Comparison of ENCODE assay signal across 33 cellular contexts in genomic region chr3:77726509-77726908, GRCh38.
"Had no signal": no experiment of that assay in that cellular context is flagged by ENCODE, and none has a peak within 500 bp of the region (broad histone marks: within the 10 kb centered on the region; RNA-seq: fewer than 3 reads in every experiment).

No MANE protein-coding gene starts in this region.

- H3K36me3 ChIP-seq: lower lobe of right lung, pancreas, prostate gland, stomach, thyroid gland had no signal

- H3K27ac Mint-ChIP-seq: activated CD4-positive, alpha-beta memory T cell treated with anti-CD3 and anti-CD28 coated beads for 36 hours; activated CD4-positive, alpha-beta T cell treated with anti-CD3 and anti-CD28 coated beads, Interleukin-2, amount 10 ng/mL, durations not matched to agents 24 days and 14 days; activated naive CD4-positive, alpha-beta T cell treated with anti-CD3 and anti-CD28 coated beads, Interleukin-2, amount 10 ng/mL, durations not matched to agents 7 days and 5 days; activated T-helper 1 cell treated with anti-CD3 and anti-CD28 coated beads, Interleukin-12 subunit alpha, Interleukin-12 subunit beta, Interleukin-2, Interleukin-4 antibody, amounts not matched to agents 30 ng/mL and 10 ng/mL and 1 ng/mL, durations not matched to agents 14 hours and 24 hours and 36 hours; effector memory CD8-positive, alpha-beta T cell; immature natural killer cell; naive thymus-derived CD8-positive, alpha-beta T cell; stimulated activated naive B cell treated with anti-CD40 and anti-IgM and Interleukin-4, amounts not matched to agents 10 μg/mL and 1 μg/mL and 100 μg/mL, for 72 hours had no signal

- DNase-seq: activated CD4-positive, alpha-beta memory T cell treated with anti-CD3 and anti-CD28 coated beads for 36 hours; activated CD4-positive, alpha-beta T cell treated with anti-CD3 and anti-CD28 coated beads, Interleukin-2, amount 10 ng/mL, durations not matched to agents 24 days and 14 days; activated CD4-positive, CD25-positive, alpha-beta regulatory T cell treated with anti-CD3 and anti-CD28 coated beads, Interleukin-2, amount 50 U/mL, for 72 hours; activated CD8-positive, alpha-beta memory T cell treated with anti-CD3 and anti-CD28 coated beads, Interleukin-2, amount 50 U/mL, for 4 hours; activated effector memory CD4-positive, alpha-beta T cell treated with anti-CD3 and anti-CD28 coated beads, Interleukin-2, amount 50 U/mL, for 16 hours; activated naive CD4-positive, alpha-beta T cell treated with anti-CD3 and anti-CD28 coated beads, Interleukin-2, amount 10 ng/mL, durations not matched to agents 7 days and 5 days; activated T-cell treated with anti-CD3 and anti-CD28 coated beads, Interleukin-2, amount 50 U/mL, for 1 hour; amygdala; body of pancreas; cerebellar nuclear complex; effector memory CD8-positive, alpha-beta T cell; erythroblast; glutamatergic neuron; hypothalamus; immature natural killer cell; kidney; lower lobe of right lung; mesenchymal stem cell; naive thymus-derived CD8-positive, alpha-beta T cell; nucleus accumbens; pancreas; retina; stimulated activated CD4-positive, alpha-beta T cell treated with anti-CD3 and anti-CD28 coated beads, Interleukin-15, amount 100 ng/mL, for 24 hours; stimulated activated CD4-positive, alpha-beta T cell treated with anti-CD3 and anti-CD28 coated beads, Interleukin-2, amount 100 ng/mL, for 24 hours; stimulated activated naive B cell treated with anti-CD40 and anti-IgM and Interleukin-4, amounts not matched to agents 10 μg/mL and 1 μg/mL and 100 μg/mL, for 72 hours; stomach; T-helper 2 cell; thyroid gland had no signal

- H3K4me1 ChIP-seq: body of pancreas, lower lobe of right lung, pancreas, prostate gland, stomach, thyroid gland had no signal

- ATAC-seq: body of pancreas; effector memory CD8-positive, alpha-beta T cell; lower lobe of right lung; naive thymus-derived CD8-positive, alpha-beta T cell; pancreas; stimulated activated naive B cell treated with anti-CD40 and anti-IgM and Interleukin-4, amounts not matched to agents 10 μg/mL and 1 μg/mL and 100 μg/mL, for 72 hours had no signal

- H3K9me3 ChIP-seq: body of pancreas, lower lobe of right lung, pancreas, prostate gland, stomach, thyroid gland had no signal

- H3K27me3 ChIP-seq: body of pancreas, pancreas, stomach, thyroid gland had no signal

- H3K4me1 Mint-ChIP-seq: activated CD4-positive, alpha-beta T cell treated with anti-CD3 and anti-CD28 coated beads, Interleukin-2, amount 10 ng/mL, durations not matched to agents 24 days and 14 days; activated naive CD4-positive, alpha-beta T cell treated with anti-CD3 and anti-CD28 coated beads, Interleukin-2, amount 10 ng/mL, durations not matched to agents 7 days and 5 days; immature natural killer cell; naive thymus-derived CD8-positive, alpha-beta T cell; stimulated activated naive B cell treated with anti-CD40 and anti-IgM and Interleukin-4, amounts not matched to agents 10 μg/mL and 1 μg/mL and 100 μg/mL, for 72 hours had no signal

- H3K4me3 Mint-ChIP-seq: activated CD4-positive, alpha-beta memory T cell treated with anti-CD3 and anti-CD28 coated beads for 36 hours; activated CD4-positive, alpha-beta T cell treated with anti-CD3 and anti-CD28 coated beads, Interleukin-2, amount 10 ng/mL, durations not matched to agents 24 days and 14 days; activated naive CD4-positive, alpha-beta T cell treated with anti-CD3 and anti-CD28 coated beads, Interleukin-2, amount 10 ng/mL, durations not matched to agents 7 days and 5 days; activated T-helper 1 cell treated with anti-CD3 and anti-CD28 coated beads, Interleukin-12 subunit alpha, Interleukin-12 subunit beta, Interleukin-2, Interleukin-4 antibody, amounts not matched to agents 30 ng/mL and 10 ng/mL and 1 ng/mL, durations not matched to agents 14 hours and 24 hours and 36 hours; effector memory CD8-positive, alpha-beta T cell; immature natural killer cell; naive thymus-derived CD8-positive, alpha-beta T cell; neural crest cell; stimulated activated naive B cell treated with anti-CD40 and anti-IgM and Interleukin-4, amounts not matched to agents 10 μg/mL and 1 μg/mL and 100 μg/mL, for 72 hours had no signal

- H3K27me3 Mint-ChIP-seq: activated CD4-positive, alpha-beta memory T cell treated with anti-CD3 and anti-CD28 coated beads for 36 hours; activated CD4-positive, alpha-beta T cell treated with anti-CD3 and anti-CD28 coated beads, Interleukin-2, amount 10 ng/mL, durations not matched to agents 24 days and 14 days; activated naive CD4-positive, alpha-beta T cell treated with anti-CD3 and anti-CD28 coated beads, Interleukin-2, amount 10 ng/mL, durations not matched to agents 7 days and 5 days; effector memory CD8-positive, alpha-beta T cell; naive thymus-derived CD8-positive, alpha-beta T cell; stimulated activated naive B cell treated with anti-CD40 and anti-IgM and Interleukin-4, amounts not matched to agents 10 μg/mL and 1 μg/mL and 100 μg/mL, for 72 hours had no signal

- H3K36me3 Mint-ChIP-seq: activated CD4-positive, alpha-beta memory T cell treated with anti-CD3 and anti-CD28 coated beads for 36 hours; activated naive CD4-positive, alpha-beta T cell treated with anti-CD3 and anti-CD28 coated beads, Interleukin-2, amount 10 ng/mL, durations not matched to agents 7 days and 5 days; immature natural killer cell; naive thymus-derived CD8-positive, alpha-beta T cell; stimulated activated naive B cell treated with anti-CD40 and anti-IgM and Interleukin-4, amounts not matched to agents 10 μg/mL and 1 μg/mL and 100 μg/mL, for 72 hours had no signal

- H3K4me3 ChIP-seq: body of pancreas, coronary artery, lower lobe of right lung, pancreas, prostate gland, SK-N-MC, stomach, thyroid gland had no signal

- H3K27ac ChIP-seq: body of pancreas, coronary artery, lower lobe of right lung, pancreas, prostate gland, SK-N-MC, stomach, thyroid gland had no signal
